Comparison of ENCODE assay signal across 23 cellular contexts in genomic region chr14:86346818-86347384, GRCh38.
DNase-seq lines count a peak whose midpoint lies in the region; ATAC-seq, FAIRE-seq and TF ChIP-seq lines count a peak whose summit lies in the region.
"Had no signal": no experiment of that assay in that cellular context is flagged by ENCODE, and none has a peak within 500 bp of the region (broad histone marks: within the 10 kb centered on the region; RNA-seq: fewer than 3 reads in every experiment).

No MANE protein-coding gene starts in this region.

- DNase-seq in right cardiac atrium (no peak), heart left ventricle (no peak), KG1 (lab: John Stamatoyannopoulos, UW) (peak; percentile 10), frontal cortex (ENCODE audit: low spot score in 2 of 2) (no peak), right lobe of liver (no peak)
- DNase-seq in activated naive CD4-positive, alpha-beta T cell (lab: John Stamatoyannopoulos, UW): no peak
- DNase-seq: activated effector memory CD4-positive, alpha-beta T cell treated with Interleukin-2 at 50 U/mL for 16 hours; adrenal gland; COR-L47; DMS79 treated with DMSO at 0.1 percent for 48 hours; head of caudate nucleus; left ventricle myocardium inferior; NCI-H1105 treated with DMSO at 0.1 percent for 48 hours; NCI-H2171 treated with DMSO at 0.1 percent for 48 hours; NCI-H526 treated with DMSO at 0.1 percent for 48 hours; SJCRH30; T-helper 9 cell had no signal

- no peak for FAIRE-seq in frontal cortex (lab: Jason Lieb, UNC)
- FAIRE-seq: bronchial epithelial cell, H1, HTR-8/SVneo had no signal

- no peaks in the 10 kb centered on the region for H3K36me3 ChIP-seq in heart left ventricle
- H3K36me3 ChIP-seq in right lobe of liver: no peaks in the 10 kb centered on the region
- H3K36me3 ChIP-seq: adrenal gland, left ventricle myocardium inferior, SJCRH30 had no signal

- H3K4me3 ChIP-seq in right cardiac atrium (ENCODE audit: low read length) (peak overlapping the region; percentile 20), heart left ventricle (peak overlapping the region in 1 of 12 donors; percentile 12), WI38 (ENCODE audit: low read depth, low read length) (peak overlapping the region; percentile 32; the same call in 1 of the 2 replicates), right lobe of liver (no peak overlapping the region)
- H3K4me3 ChIP-seq: adrenal gland, left ventricle myocardium inferior, SJCRH30 had no signal

- H3K9me3 ChIP-seq in right cardiac atrium (ENCODE audit: control insufficient read depth, low read length): no peaks in the 10 kb centered on the region
- peaks cover 0 to 7% (median 0%) of the 10 kb centered on the region in 12 donors for H3K9me3 ChIP-seq in heart left ventricle
- H3K9me3 ChIP-seq in right lobe of liver: no peaks in the 10 kb centered on the region
- H3K9me3 ChIP-seq: adrenal gland, SJCRH30 had no signal

- H3K27me3 ChIP-seq in right cardiac atrium (ENCODE audit: control insufficient read depth, insufficient read depth) (no peaks in the 10 kb centered on the region), heart left ventricle (no peaks in the 10 kb centered on the region), right lobe of liver (no peaks in the 10 kb centered on the region)
- H3K27me3 ChIP-seq: adrenal gland, SJCRH30 had no signal

- 59% methylated on average over 3 of the region's 3 CpGs for WGBS in right cardiac atrium
- WGBS in heart left ventricle, 4 donors: 58 to 72% (median 68%) methylated on average over 3 of the region's 3 CpGs
- WGBS in right lobe of liver (ENCODE audit: insufficient coverage, low coverage, low lambda C conversion rate, missing lambda C conversion rate): 36% methylated on average over 2 of the region's 3 CpGs

- ATAC-seq in right cardiac atrium: no peak
- no peak for ATAC-seq in heart left ventricle
- no peak for ATAC-seq in right lobe of liver
- ATAC-seq: Panc1; stimulated activated memory B cell treated with anti-CD40 and anti-IgM and Interleukin-4, amounts not matched to agents 10 μg/mL and 1 μg/mL and 100 μg/mL, for 72 hours had no signal

- intact Hi-C loops in right cardiac atrium (cut with DNase I): no loop called here
- intact Hi-C loops in heart left ventricle (cut with DNase I): no loop called here
- intact Hi-C loops in right lobe of liver (cut with DNase I): no loop called here

- H3K27ac ChIP-seq in right cardiac atrium (ENCODE audit: low read length) (no peak overlapping the region), heart left ventricle (no peak overlapping the region), right lobe of liver (no peak overlapping the region)
- H3K27ac ChIP-seq: adrenal gland, left ventricle myocardium inferior, SJCRH30 had no signal

- no peak for TF ChIP-seq POLR2A in heart left ventricle (IDR thresholded peaks at IDR 0.05)
- TF ChIP-seq POLR2A in right lobe of liver (IDR thresholded peaks at IDR 0.05): no peak

- TF ChIP-seq CTCF in heart left ventricle (IDR thresholded peaks at IDR 0.05) (no peak), WI38 (IDR thresholded peaks at IDR 0.05; ENCODE audit: low read depth, low read length) (no peak), right lobe of liver (IDR thresholded peaks at IDR 0.05) (no peak)

- H3K4me1 ChIP-seq in right cardiac atrium (ENCODE audit: control insufficient read depth, insufficient read depth, low read length): peaks cover 2% of the 10 kb centered on the region
- H3K4me1 ChIP-seq in heart left ventricle: no peaks in the 10 kb centered on the region
- H3K4me1 ChIP-seq in right lobe of liver: no peaks in the 10 kb centered on the region
- H3K4me1 ChIP-seq: adrenal gland, left ventricle myocardium inferior, SJCRH30 had no signal

Comparison
In these comparisons a context has a peak if more than half of its experiments do, and no peak if none do; other contexts are left out.
1. H3K4me3 ChIP-seq: peak in right cardiac atrium (single experiment) and WI38 (single experiment); none in right lobe of liver (0 of 3).